ENCODE assay signal across 23 cellular contexts in genomic region chr2:31802711-31803110, GRCh38.
DNase-seq lines count a peak whose midpoint lies in the region; ATAC-seq and TF ChIP-seq lines count a peak whose summit lies in the region.
"Had no signal": no experiment of that assay in that cellular context is flagged by ENCODE, and none has a peak within 500 bp of the region (broad histone marks: within the 10 kb centered on the region; RNA-seq: fewer than 3 reads in every experiment).

No MANE protein-coding gene starts in this region.

- no peaks in the 10 kb centered on the region for H3K27me3 ChIP-seq in GM23338 (ENCODE audit: insufficient read depth)
- H3K27me3 ChIP-seq in brain microvascular endothelial cell (replicated peaks) = no peaks in the 10 kb centered on the region
- H3K27me3 ChIP-seq: BE2C; BLaER1 treated with 17β-estradiol and CSF1 and Interleukin-3, amounts not matched to agents 10 nM and 100 nM had no signal

- H3K9me2 ChIP-seq in GM23338 (ENCODE audit: insufficient read depth) = no peaks in the 10 kb centered on the region

- H3K4me1 ChIP-seq in GM23338 (ENCODE audit: insufficient read depth) = peaks cover 5% of the 10 kb centered on the region; the same call in 1 of the 2 replicates
- H3K4me1 ChIP-seq: A549; BE2C; BLaER1 treated with 17β-estradiol and CSF1 and Interleukin-3, amounts not matched to agents 10 nM and 100 nM; HAP-1 had no signal

- no peak overlapping the region for H3K4me2 ChIP-seq in GM23338
- H3K4me2 ChIP-seq: A549; BLaER1 treated with 17β-estradiol and CSF1 and Interleukin-3, amounts not matched to agents 10 nM and 100 nM had no signal

- H3K36me3 ChIP-seq in GM23338 (ENCODE audit: insufficient read depth) (no peaks in the 10 kb centered on the region), brain microvascular endothelial cell (replicated peaks) (no peaks in the 10 kb centered on the region)
- H3K36me3 ChIP-seq: BE2C; BLaER1 treated with 17β-estradiol and CSF1 and Interleukin-3, amounts not matched to agents 10 nM and 100 nM; HAP-1 had no signal

- H3K9me3 Mint-ChIP-seq in GM23338 = peaks cover 21% of the 10 kb centered on the region
- peaks cover 7% of the 10 kb centered on the region for H3K9me3 Mint-ChIP-seq in stimulated activated effector memory CD8-positive, alpha-beta T cell treated with anti-CD3 and anti-CD28 coated beads, Interleukin-12 subunit alpha, Interleukin-12 subunit beta, amount 100 ng/mL, for 72 hours

- TF ChIP-seq CTCF in GM23338 (conservative IDR thresholded peaks at IDR 0.05; ENCODE audit: low read depth in 2 of 2) (no peak), brain microvascular endothelial cell (IDR thresholded peaks at IDR 0.05; ENCODE audit: low read depth, low read length, missing control alignments) (no peak)

- in situ Hi-C loops in brain microvascular endothelial cell (cut with HindIII; ENCODE audit: low pct_ligation_motif_present, low sequenced_read_pairs) = no loop called here

- peaks cover 11% of the 10 kb centered on the region; the same call in 2 of the 3 replicates for H3K4me1 Mint-ChIP-seq in GM23338
- no peaks in the 10 kb centered on the region for H3K4me1 Mint-ChIP-seq in stimulated activated effector memory CD8-positive, alpha-beta T cell treated with anti-CD3 and anti-CD28 coated beads, Interleukin-12 subunit alpha, Interleukin-12 subunit beta, amount 100 ng/mL, for 72 hours

- ATAC-seq in GM23338 = no peak
- no peak for ATAC-seq in stimulated activated effector memory CD8-positive, alpha-beta T cell treated with anti-CD3 and anti-CD28 coated beads, Interleukin-12 subunit alpha, Interleukin-12 subunit beta, amount 100 ng/mL, for 72 hours
- ATAC-seq: A549 had no signal

- H3K27ac Mint-ChIP-seq in GM23338 = no peak overlapping the region
- H3K27ac Mint-ChIP-seq in stimulated activated effector memory CD8-positive, alpha-beta T cell treated with anti-CD3 and anti-CD28 coated beads, Interleukin-12 subunit alpha, Interleukin-12 subunit beta, amount 100 ng/mL, for 72 hours = no peak overlapping the region
- H3K27ac Mint-ChIP-seq: CD14-positive monocyte; CD4-positive, alpha-beta T cell; CD8-positive, alpha-beta memory T cell; HFFc6 had no signal

- H3K27ac ChIP-seq in GM23338 (ENCODE audit: low read depth) (no peak overlapping the region), brain microvascular endothelial cell (no peak overlapping the region)
- H3K27ac ChIP-seq: A549; BLaER1 treated with 17β-estradiol and CSF1 and Interleukin-3, amounts not matched to agents 10 nM and 100 nM; GM23248 had no signal

- H3K4me3 ChIP-seq in GM23338 = no peak overlapping the region
- H3K4me3 ChIP-seq in brain microvascular endothelial cell (ENCODE audit: low read depth, low read length) = no peak overlapping the region
- H3K4me3 ChIP-seq: A549; BLaER1 treated with 17β-estradiol and CSF1 and Interleukin-3, amounts not matched to agents 10 nM and 100 nM; GM23248; HAP-1 had no signal

- H3K79me2 ChIP-seq in GM23338 (replicated peaks; ENCODE audit: insufficient read depth) = no peaks in the 10 kb centered on the region

- H3F3A ChIP-seq in GM23338 (replicated peaks; ENCODE audit: low read depth) = no peaks in the 10 kb centered on the region

- no peaks in the 10 kb centered on the region for H4K20me1 ChIP-seq in GM23338 (replicated peaks; ENCODE audit: insufficient read depth)
- H4K20me1 ChIP-seq: BLaER1 treated with 17β-estradiol and CSF1 and Interleukin-3, amounts not matched to agents 10 nM and 100 nM had no signal

- peak overlapping the region; percentile 9; the same call in 1 of the 2 replicates for H2AFZ ChIP-seq in GM23338
- H2AFZ ChIP-seq: GM23248 had no signal

- H3K27me3 Mint-ChIP-seq in GM23338 (ENCODE audit: insufficient read depth, low read depth, poor library complexity) = no peaks in the 10 kb centered on the region

- no peaks in the 10 kb centered on the region; the same call in 2 of the 3 replicates for H3K36me3 Mint-ChIP-seq in GM23338 (ENCODE audit: low read depth)
- no peaks in the 10 kb centered on the region for H3K36me3 Mint-ChIP-seq in stimulated activated effector memory CD8-positive, alpha-beta T cell treated with anti-CD3 and anti-CD28 coated beads, Interleukin-12 subunit alpha, Interleukin-12 subunit beta, amount 100 ng/mL, for 72 hours
- H3K36me3 Mint-ChIP-seq: CD14-positive monocyte had no signal

- H3K4me3 Mint-ChIP-seq in GM23338 = no peak overlapping the region
- H3K4me3 Mint-ChIP-seq in stimulated activated effector memory CD8-positive, alpha-beta T cell treated with anti-CD3 and anti-CD28 coated beads, Interleukin-12 subunit alpha, Interleukin-12 subunit beta, amount 100 ng/mL, for 72 hours = no peak overlapping the region
- H3K4me3 Mint-ChIP-seq: CD14-positive monocyte; CD4-positive, alpha-beta T cell; CD8-positive, alpha-beta memory T cell; HFFc6 had no signal

- DNase-seq in GM23338 (ENCODE audit: low spot score) (no peak), RPMI7951 (ENCODE audit: low read depth) (peak; percentile 13), myocyte (ENCODE audit: low read depth) (peak; percentile 30), brain microvascular endothelial cell (no peak), NCI-H82 (lab: John Stamatoyannopoulos, UW) (no peak), GM19240 (ENCODE audit: insufficient read length, low spot score) (no peak)
- DNase-seq in stimulated activated effector memory CD8-positive, alpha-beta T cell treated with anti-CD3 and anti-CD28 coated beads, Interleukin-12 subunit alpha, Interleukin-12 subunit beta, amount 100 ng/mL, for 72 hours (ENCODE audit: low spot score in 2 of 2) = no peak
- DNase-seq: 8988T; ACHN; AML-193; BE2C; CD4-positive, alpha-beta T cell; CD8-positive, alpha-beta memory T cell; DMS 273 treated with DMSO at 0.1 percent for 48 hours; DMS79; EL; GF-D8; GM23248; HFFc6 had no signal

TF ChIP-seq in GM23338, 12 proteins besides CTCF, POLR2A, EP300 and RAD21 (continues in another document):
- TF ChIP-seq, protein P1, sequence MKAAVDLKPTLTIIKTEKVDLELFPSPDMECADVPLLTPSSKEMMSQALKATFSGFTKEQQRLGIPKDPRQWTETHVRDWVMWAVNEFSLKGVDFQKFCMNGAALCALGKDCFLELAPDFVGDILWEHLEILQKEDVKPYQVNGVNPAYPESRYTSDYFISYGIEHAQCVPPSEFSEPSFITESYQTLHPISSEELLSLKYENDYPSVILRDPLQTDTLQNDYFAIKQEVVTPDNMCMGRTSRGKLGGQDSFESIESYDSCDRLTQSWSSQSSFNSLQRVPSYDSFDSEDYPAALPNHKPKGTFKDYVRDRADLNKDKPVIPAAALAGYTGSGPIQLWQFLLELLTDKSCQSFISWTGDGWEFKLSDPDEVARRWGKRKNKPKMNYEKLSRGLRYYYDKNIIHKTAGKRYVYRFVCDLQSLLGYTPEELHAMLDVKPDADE (IDR thresholded peaks at IDR 0.05) = no peak
- TF ChIP-seq EZH2phosphoT487 (IDR thresholded peaks at IDR 0.05; ENCODE audit: unreplicated experiment) (no peak), STAT1 (IDR thresholded peaks at IDR 0.05; ENCODE audit: unreplicated experiment) (no peak)

Comparison
In these comparisons a context has a peak if more than half of its experiments do, and no peak if none do; other contexts are left out.
1. DNase-seq: peak in RPMI7951 (single experiment) and myocyte (single experiment); none in GM23338 (single experiment), brain microvascular endothelial cell (single experiment), NCI-H82 (single experiment), GM19240 (single experiment) and stimulated activated effector memory CD8-positive, alpha-beta T cell treated with anti-CD3 and anti-CD28 coated beads, Interleukin-12 subunit alpha, Interleukin-12 subunit beta, amount 100 ng/mL, for 72 hours (0 of 2).